In genomic region chr1:19089524-19089923, GRCh38 we compare ENCODE assay signal across 20 cellular contexts.
A peak's percentile ranks its signal among the peaks of the same experiment; 100 is the strongest.
DNase-seq lines count a peak whose midpoint lies in the region; ATAC-seq and TF ChIP-seq lines count a peak whose summit lies in the region.
"Had no signal": no experiment of that assay in that cellular context is flagged by ENCODE, and none has a peak within 500 bp of the region (broad histone marks: within the 10 kb centered on the region; RNA-seq: fewer than 3 reads in every experiment).

No MANE protein-coding gene starts in this region.

- peaks cover 29% of the 10 kb centered on the region for H3K4me1 Mint-ChIP-seq in activated T-cell treated with anti-CD3 and anti-CD28 coated beads, Interleukin-2, amount 50 U/mL, for 24 hours (ENCODE audit: low read depth)
- H3K4me1 Mint-ChIP-seq: GM23338 had no signal

- WGBS in thyroid gland, 2 donors: 91 to 93% methylated on average over 4 of the region's 4 CpGs

- intact Hi-C loops in thyroid gland (cut with DNase I): loop anchor here (10.0 kb wide), 1 partner anchor 115 kb away; no protein-coding TSS in a partner anchor

- no peak for TF ChIP-seq CTCF in thyroid gland (IDR thresholded peaks at IDR 0.05)

- H3K4me3 Mint-ChIP-seq in activated T-cell treated with anti-CD3 and anti-CD28 coated beads, Interleukin-2, amount 50 U/mL, for 24 hours: no peak overlapping the region
- H3K4me3 Mint-ChIP-seq: CD4-positive, CD25-positive, alpha-beta regulatory T cell; GM23338 had no signal

- H3K27me3 ChIP-seq in thyroid gland: no peaks in the 10 kb centered on the region
- H3K27me3 ChIP-seq: BE2C had no signal

- no peak for TF ChIP-seq POLR2A in thyroid gland (IDR thresholded peaks at IDR 0.05)

- no peaks in the 10 kb centered on the region for H3K27me3 Mint-ChIP-seq in activated T-cell treated with anti-CD3 and anti-CD28 coated beads, Interleukin-2, amount 50 U/mL, for 24 hours
- H3K27me3 Mint-ChIP-seq: CD4-positive, CD25-positive, alpha-beta regulatory T cell had no signal

- peaks cover 98% of the 10 kb centered on the region for H3K36me3 Mint-ChIP-seq in activated T-cell treated with anti-CD3 and anti-CD28 coated beads, Interleukin-2, amount 50 U/mL, for 24 hours (ENCODE audit: low read depth)

- peak overlapping the region; percentile 80 for H3K27ac Mint-ChIP-seq in activated T-cell treated with anti-CD3 and anti-CD28 coated beads, Interleukin-2, amount 50 U/mL, for 24 hours
- H3K27ac Mint-ChIP-seq: GM23338 had no signal

- peaks cover 21 to 40% of the 10 kb centered on the region in 2 donors for H3K4me1 ChIP-seq in thyroid gland
- H3K4me1 ChIP-seq: BE2C had no signal

- no peaks in the 10 kb centered on the region for H3K9me3 ChIP-seq in thyroid gland
- H3K9me3 ChIP-seq: BE2C had no signal

- H3K9me3 Mint-ChIP-seq in activated T-cell treated with anti-CD3 and anti-CD28 coated beads, Interleukin-2, amount 50 U/mL, for 24 hours: no peaks in the 10 kb centered on the region
- H3K9me3 Mint-ChIP-seq: CD4-positive, CD25-positive, alpha-beta regulatory T cell; GM23338 had no signal

- peak overlapping the region in 2 of 3 donors; percentile 77 to 94 for H3K27ac ChIP-seq in thyroid gland
- H3K27ac ChIP-seq: HL-60 had no signal

- no peak for ATAC-seq in GM19455 (IDR thresholded peaks at IDR 0.05; ENCODE audit: unreplicated experiment)
- ATAC-seq: GM23338 had no signal

- H3K36me3 ChIP-seq in thyroid gland: peaks cover 61 to 73% of the 10 kb centered on the region in 2 donors

- no peak overlapping the region for H3K4me3 ChIP-seq in thyroid gland (replicated peaks in 1 of 3)
- H3K4me3 ChIP-seq: GM23338 had no signal

- no peak for DNase-seq in activated T-cell treated with anti-CD3 and anti-CD28 coated beads, Interleukin-2, amount 50 U/mL, for 24 hours
- DNase-seq in activated T-cell treated with anti-CD3 and anti-CD28 coated beads, Interleukin-2, amount 50 U/mL, for 48 hours: no peak
- DNase-seq in cerebellar cortex (ENCODE audit: low spot score): peak; percentile 37
- no peak for DNase-seq in thyroid gland
- no peak for DNase-seq in NCI-H82 treated with DMSO at 0.1 percent for 48 hours (lab: John Stamatoyannopoulos, UW; ENCODE audit: unreplicated experiment)
- DNase-seq: BE2C; CD4-positive, CD25-positive, alpha-beta regulatory T cell; COR-L47; DMS153; HCEC 1CT; Karpas-422; NCI-H2081; NCI-H446 treated with DMSO at 0.1 percent for 48 hours; NCI-H69; NK-92 treated with Interleukin-12 subunit alpha and Interleukin-12 subunit beta, amount 100 ng/mL, for 24 hours; Right ventricle myocardium superior had no signal

TF ChIP-seq in PFSK-1, 5 proteins besides CTCF, POLR2A, EP300 and RAD21:
- TF ChIP-seq POLR2AphosphoS5 (IDR thresholded peaks at IDR 0.05; ENCODE audit: low read depth, low read length): 0 out of 2 replicates have a peak, but pooled peaks have one; percentile 15
- TF ChIP-seq, protein P1, sequence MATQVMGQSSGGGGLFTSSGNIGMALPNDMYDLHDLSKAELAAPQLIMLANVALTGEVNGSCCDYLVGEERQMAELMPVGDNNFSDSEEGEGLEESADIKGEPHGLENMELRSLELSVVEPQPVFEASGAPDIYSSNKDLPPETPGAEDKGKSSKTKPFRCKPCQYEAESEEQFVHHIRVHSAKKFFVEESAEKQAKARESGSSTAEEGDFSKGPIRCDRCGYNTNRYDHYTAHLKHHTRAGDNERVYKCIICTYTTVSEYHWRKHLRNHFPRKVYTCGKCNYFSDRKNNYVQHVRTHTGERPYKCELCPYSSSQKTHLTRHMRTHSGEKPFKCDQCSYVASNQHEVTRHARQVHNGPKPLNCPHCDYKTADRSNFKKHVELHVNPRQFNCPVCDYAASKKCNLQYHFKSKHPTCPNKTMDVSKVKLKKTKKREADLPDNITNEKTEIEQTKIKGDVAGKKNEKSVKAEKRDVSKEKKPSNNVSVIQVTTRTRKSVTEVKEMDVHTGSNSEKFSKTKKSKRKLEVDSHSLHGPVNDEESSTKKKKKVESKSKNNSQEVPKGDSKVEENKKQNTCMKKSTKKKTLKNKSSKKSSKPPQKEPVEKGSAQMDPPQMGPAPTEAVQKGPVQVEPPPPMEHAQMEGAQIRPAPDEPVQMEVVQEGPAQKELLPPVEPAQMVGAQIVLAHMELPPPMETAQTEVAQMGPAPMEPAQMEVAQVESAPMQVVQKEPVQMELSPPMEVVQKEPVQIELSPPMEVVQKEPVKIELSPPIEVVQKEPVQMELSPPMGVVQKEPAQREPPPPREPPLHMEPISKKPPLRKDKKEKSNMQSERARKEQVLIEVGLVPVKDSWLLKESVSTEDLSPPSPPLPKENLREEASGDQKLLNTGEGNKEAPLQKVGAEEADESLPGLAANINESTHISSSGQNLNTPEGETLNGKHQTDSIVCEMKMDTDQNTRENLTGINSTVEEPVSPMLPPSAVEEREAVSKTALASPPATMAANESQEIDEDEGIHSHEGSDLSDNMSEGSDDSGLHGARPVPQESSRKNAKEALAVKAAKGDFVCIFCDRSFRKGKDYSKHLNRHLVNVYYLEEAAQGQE (IDR thresholded peaks at IDR 0.05; ENCODE audit: insufficient read depth in 1 of 2, low read depth in 2 of 2, low read length in 2 of 2): no peak
